In the genomic region with DNA sequence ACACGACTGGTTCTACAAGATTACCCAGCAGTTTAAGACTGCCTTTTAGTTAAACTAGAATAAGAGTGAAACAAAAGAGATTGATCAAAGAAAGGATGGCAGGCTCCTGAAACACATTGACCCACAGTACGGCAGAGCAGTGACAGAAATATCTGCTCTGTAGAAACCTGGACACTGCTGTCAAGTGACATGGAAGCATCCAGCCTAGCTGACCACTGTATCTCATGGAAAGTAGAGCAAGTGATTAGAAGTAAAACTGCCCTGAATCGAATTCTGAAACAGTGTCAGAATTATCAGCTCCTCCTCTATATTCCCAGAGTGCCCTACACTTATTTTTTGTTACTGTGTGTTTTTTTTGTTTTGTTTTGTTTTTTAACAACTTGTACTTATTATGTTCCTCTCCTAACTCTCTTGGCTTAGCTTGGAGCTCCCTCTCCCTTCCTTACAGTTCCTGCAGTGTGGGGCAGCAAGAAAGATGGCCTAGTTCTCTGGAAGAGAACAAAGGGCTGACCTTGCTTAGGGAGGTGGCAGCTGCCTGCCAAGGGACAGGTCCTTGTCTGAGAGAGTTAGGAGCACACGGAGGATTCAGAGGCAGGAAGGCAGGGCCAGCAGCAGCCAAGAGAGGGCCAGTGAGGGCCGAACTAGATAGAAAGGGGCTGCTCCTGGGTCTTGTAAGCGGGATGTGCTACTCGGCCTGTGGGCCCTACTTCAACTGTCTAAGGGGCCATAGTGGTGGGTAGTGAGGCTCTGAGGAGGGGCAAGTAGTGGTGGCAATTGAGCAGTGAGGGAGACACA, we compare ENCODE assay signal across 14 cellular contexts.
DNase-seq lines count a peak whose midpoint lies in the region; ATAC-seq and TF ChIP-seq lines count a peak whose summit lies in the region.
"Had no signal": no experiment of that assay in that cellular context is flagged by ENCODE, and none has a peak within 500 bp of the region (broad histone marks: within the 10 kb centered on the region; RNA-seq: fewer than 3 reads in every experiment).

No MANE protein-coding gene starts in this region.

- BruUV-seq in PC-9 (replicated peaks; lab: Mats Ljungman, UMichigan), result no TSS peak

- TF ChIP-seq CTCF in PC-9 (conservative IDR thresholded peaks at IDR 0.05) (peak; percentile 34), gastroesophageal sphincter (IDR thresholded peaks at IDR 0.05) (no peak)

- POLR2A ChIA-PET in PC-9 (lab: Charles Lee; ENCODE audit: unreplicated experiment), result no interaction called here

- no peak for TF ChIP-seq POLR2A in gastroesophageal sphincter (IDR thresholded peaks at IDR 0.05)

- H3K4me2 ChIP-seq in PC-9, result no peak overlapping the region

- H3K27ac ChIP-seq in PC-9 (no peak overlapping the region), gastroesophageal sphincter (no peak overlapping the region)
- H3K27ac ChIP-seq: parathyroid adenoma had no signal

- intact Hi-C loops in PC-9 (cut with micrococcal nuclease; ENCODE audit: unreplicated experiment) (loop anchor here (5.0 kb wide), 1 partner anchor 91 kb away; no protein-coding TSS in a partner anchor), sciatic nerve (cut with DNase I) (no loop called here)

- no peaks in the 10 kb centered on the region for H3K79me2 ChIP-seq in PC-9 (ENCODE audit: low read depth)
- H3K79me2 ChIP-seq: parathyroid adenoma had no signal

- H3K9me3 ChIP-seq in PC-9 (ENCODE audit: insufficient read depth, low read depth), result peaks cover 9% of the 10 kb centered on the region; the same call in 1 of the 2 replicates
- no peaks in the 10 kb centered on the region for H3K9me3 ChIP-seq in gastroesophageal sphincter

- DNase-seq in DMS 273 (lab: John Stamatoyannopoulos, UW; ENCODE audit: unreplicated experiment) (peak; percentile 3), DMS 273 treated with DMSO at 0.1 percent for 48 hours (lab: John Stamatoyannopoulos, UW) (no peak), PC-9 (no peak), sciatic nerve (ENCODE audit: low spot score) (no peak), NCI-H345 (lab: John Stamatoyannopoulos, UW) (no peak), mesenteric fat pad (ENCODE audit: low spot score) (no peak)
- DNase-seq: 8988T; activated naive CD8-positive, alpha-beta T cell treated with anti-CD3 and anti-CD28 coated beads for 36 hours; activated T-cell treated with anti-CD3 and anti-CD28 coated beads, Interleukin-2, amount 50 U/mL, for 24 hours; MV-4-11; SHP77 treated with DMSO at 0.1 percent for 48 hours had no signal

- 0 out of 2 replicates have a peak overlapping the region, but pooled peaks have one; percentile 62 for H2AFZ ChIP-seq in PC-9
- H2AFZ ChIP-seq: parathyroid adenoma had no signal

- H3K4me1 ChIP-seq in PC-9 (replicated peaks; ENCODE audit: insufficient read depth) (no peaks in the 10 kb centered on the region), gastroesophageal sphincter (no peaks in the 10 kb centered on the region)
- H3K4me1 ChIP-seq: parathyroid adenoma had no signal

- no peaks in the 10 kb centered on the region for H4K20me1 ChIP-seq in PC-9 (ENCODE audit: insufficient read depth)

- H3F3A ChIP-seq in PC-9 (ENCODE audit: insufficient read depth, low read depth), result no peaks in the 10 kb centered on the region

- WGBS in gastroesophageal sphincter (ENCODE audit: low coverage in 1 of 2), 2 donors, result 63 to 81% methylated on average over 6 of the region's 7 CpGs

- no peak for TF ChIP-seq EP300 in gastroesophageal sphincter (IDR thresholded peaks at IDR 0.05)

- ATAC-seq in gastroesophageal sphincter, result peak; percentile 22
- peak; percentile 15 for ATAC-seq in sciatic nerve
- no peak for ATAC-seq in GM19324 (IDR thresholded peaks at IDR 0.05; ENCODE audit: low FRiP score, unreplicated experiment)

- H3K27me3 ChIP-seq in PC-9 (ENCODE audit: insufficient read depth, low read depth) (no peaks in the 10 kb centered on the region), gastroesophageal sphincter (no peaks in the 10 kb centered on the region)

- CTCF ChIA-PET in PC-9 (lab: Charles Lee), result interaction anchor here (0.6 kb wide), 1 partner anchor 91 kb away, joined by 3 read pairs; no protein-coding TSS in a partner anchor

- H3K4me3 ChIP-seq in PC-9, result no peak overlapping the region
- H3K4me3 ChIP-seq in gastroesophageal sphincter, result no peak overlapping the region

- no peaks in the 10 kb centered on the region for H3K9me2 ChIP-seq in PC-9 (ENCODE audit: insufficient read depth)

- H3K36me3 ChIP-seq in PC-9 (ENCODE audit: low read depth) (no peaks in the 10 kb centered on the region), gastroesophageal sphincter (no peaks in the 10 kb centered on the region)
